8 cellular contexts compared by ENCODE assay signal in genomic region chr10:50325449-50326188, GRCh38.
A peak's percentile ranks its signal among the peaks of the same experiment; 100 is the strongest.
DNase-seq lines count a peak whose midpoint lies in the region; ATAC-seq and TF ChIP-seq lines count a peak whose summit lies in the region.

No MANE protein-coding gene starts in this region.

- H3K4me3 ChIP-seq in fibroblast of mammary gland (ENCODE audit: control insufficient read depth, low read depth, low read length) (peak overlapping the region; percentile 8), retinal pigment epithelial cell (ENCODE audit: low read length) (no peak overlapping the region)

- POLR2A ChIA-PET in RWPE1 (lab: Yijun Ruan, JAX; ENCODE audit: low non-redundant PET) = no interaction called here

- H3K27ac ChIP-seq in RWPE1 = no peak overlapping the region

- CTCF ChIA-PET in RWPE1 (lab: Yijun Ruan, JAX) = interaction anchor here (0.6 to 0.7 kb wide), 2 partner anchors 52 to 75 kb away, joined by 3 read pairs; no protein-coding TSS in a partner anchor

- TF ChIP-seq CTCF in RWPE1 (conservative IDR thresholded peaks at IDR 0.05; ENCODE audit: low read depth) (no peak), fibroblast of mammary gland (conservative IDR thresholded peaks at IDR 0.05; ENCODE audit: control insufficient read depth, insufficient read depth, low read depth, low read length) (no peak), retinal pigment epithelial cell (conservative IDR thresholded peaks at IDR 0.05; ENCODE audit: low read depth, low read length) (no peak)

- ATAC-seq in HG02885 (IDR thresholded peaks at IDR 0.05; ENCODE audit: poor library complexity, unreplicated experiment) = peak; percentile 91
- ATAC-seq in HG03175 (IDR thresholded peaks at IDR 0.05; ENCODE audit: unreplicated experiment) = no peak

- peak; percentile 28 for DNase-seq in NK-92 treated with Interleukin-12 subunit alpha and Interleukin-12 subunit beta, amount 100 ng/mL, for 24 hours (lab: John Stamatoyannopoulos, UW)
- DNase-seq in NK-92 (lab: John Stamatoyannopoulos, UW; ENCODE audit: unreplicated experiment) = no peak
- DNase-seq in RWPE1 (ENCODE audit: low spot score) = peak; percentile 84
- DNase-seq in fibroblast of mammary gland (ENCODE audit: low read depth) = peak; percentile 98
- peak; percentile 71 for DNase-seq in retinal pigment epithelial cell (ENCODE audit: low read depth)
- no peak for DNase-seq in activated CD8-positive, alpha-beta memory T cell treated with anti-CD3 and anti-CD28 coated beads, Interleukin-2, amount 50 U/mL, for 4 hours

Comparison
In these comparisons a context has a peak if more than half of its experiments do, and no peak if none do; other contexts are left out.
1. DNase-seq: peak in NK-92 treated with Interleukin-12 subunit alpha and Interleukin-12 subunit beta, amount 100 ng/mL, for 24 hours (single experiment), RWPE1 (single experiment), fibroblast of mammary gland (single experiment) and retinal pigment epithelial cell (single experiment); none in NK-92 (single experiment) and activated CD8-positive, alpha-beta memory T cell treated with anti-CD3 and anti-CD28 coated beads, Interleukin-2, amount 50 U/mL, for 4 hours (single experiment).